Comparison of ENCODE assay signal across 21 cellular contexts in the genomic region with DNA sequence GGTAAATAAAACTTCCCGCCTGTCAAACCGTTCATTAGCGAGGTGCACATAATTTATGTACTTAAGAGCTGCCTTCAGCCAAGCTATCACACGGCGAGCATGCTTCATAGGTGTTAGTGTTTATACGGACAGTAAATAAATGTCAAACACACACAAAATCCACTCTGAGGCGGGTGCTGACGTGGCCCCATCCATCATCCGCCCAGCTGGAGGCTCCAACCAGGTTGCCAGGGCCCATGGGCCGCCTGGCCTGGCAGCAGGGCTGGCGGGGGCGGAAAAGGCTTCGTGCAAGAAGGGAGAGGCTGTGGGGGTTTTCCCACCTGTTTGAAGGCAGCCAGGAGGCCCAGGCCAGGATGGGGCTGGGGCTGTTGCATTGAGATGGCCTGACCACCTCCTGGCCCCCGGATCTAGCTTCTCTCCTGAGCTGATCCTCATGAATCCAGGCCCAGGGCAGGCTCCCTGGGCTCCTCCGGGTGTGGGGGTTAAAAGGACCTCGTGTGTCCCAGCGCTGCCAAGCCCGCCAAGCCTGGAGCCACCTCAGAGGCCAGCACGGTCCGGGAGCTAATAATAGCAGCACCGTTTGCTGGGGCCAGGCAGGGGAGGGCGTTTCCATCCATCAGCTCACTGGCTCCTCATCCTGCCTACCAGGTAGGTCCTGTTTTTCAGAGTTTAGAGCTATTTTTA. TPM values are rescaled to one million over a fixed set of nuclear protein-coding genes. Genes with fewer than 3 reads are reported as not detected.
A peak's percentile ranks its signal among the peaks of the same experiment; 100 is the strongest.
DNase-seq lines count a peak whose midpoint lies in the region; ATAC-seq, FAIRE-seq and TF ChIP-seq lines count a peak whose summit lies in the region.
"Had no signal": no experiment of that assay in that cellular context is flagged by ENCODE, and none has a peak within 500 bp of the region (broad histone marks: within the 10 kb centered on the region; RNA-seq: fewer than 3 reads in every experiment).

No MANE protein-coding gene starts in this region.

- H3K79me2 ChIP-seq in H1 (ENCODE audit: control insufficient read depth in 1 of 2, insufficient read depth in 2 of 2, low read length in 2 of 2), result no peaks in the 10 kb centered on the region
- H3K79me2 ChIP-seq in mesendoderm (ENCODE audit: control insufficient read depth, insufficient read depth, low read length), result no peaks in the 10 kb centered on the region

- H3K18ac ChIP-seq in H1 (ENCODE audit: extremely low read depth, low read length), result no peak overlapping the region
- no peak overlapping the region for H3K18ac ChIP-seq in mesendoderm (ENCODE audit: low read length)

- POLR2A ChIA-PET in H1 (lab: Charles Lee; ENCODE audit: partially characterized antibody), result no interaction called here

- peaks cover 2 to 12% (median 7%) of the 10 kb centered on the region in 4 experiments; a peak in 6 of 7 replicates for H3K4me1 ChIP-seq in H1 (replicated peaks in 1 of 4; ENCODE audit: control insufficient read depth in 3 of 4, insufficient read depth in 4 of 4, low read length in 3 of 4)
- H3K4me1 ChIP-seq in mesendoderm (ENCODE audit: control insufficient read depth, low read depth, low read length), result no peaks in the 10 kb centered on the region
- H3K4me1 ChIP-seq: upper lobe of right lung had no signal

- TF ChIP-seq POLR2A in H1 (IDR thresholded peaks at IDR 0.05; ENCODE audit: control extremely low read depth in 1 of 2, low read depth in 2 of 2, low read length in 2 of 2), result no peak

- H4K8ac ChIP-seq in H1 (ENCODE audit: extremely low read depth, insufficient read depth, low read length) (no peak overlapping the region), mesendoderm (ENCODE audit: low read depth, low read length) (no peak overlapping the region)

- H4K91ac ChIP-seq in H1 (replicated peaks; ENCODE audit: insufficient read length, low read length), result no peak overlapping the region

- ATAC-seq in HG03469 (IDR thresholded peaks at IDR 0.05; ENCODE audit: unreplicated experiment), result no peak
- ATAC-seq in HG03460 (IDR thresholded peaks at IDR 0.05; ENCODE audit: unreplicated experiment), result no peak
- ATAC-seq: stimulated activated memory B cell treated with anti-CD40 and anti-IgM and Interleukin-4, amounts not matched to agents 10 μg/mL and 1 μg/mL and 100 μg/mL, for 72 hours; upper lobe of right lung had no signal

- H3K79me1 ChIP-seq in H1 (ENCODE audit: low read depth, low read length) (no peaks in the 10 kb centered on the region), mesendoderm (ENCODE audit: low read length) (no peaks in the 10 kb centered on the region)

- H3K9ac ChIP-seq in H1 (replicated peaks in 1 of 4; ENCODE audit: extremely low read depth in 1 of 4, low read depth in 3 of 4, low read length in 3 of 4) (no peak overlapping the region), mesendoderm (ENCODE audit: low read length) (no peak overlapping the region)
- H3K9ac ChIP-seq: KMS-11, SK-N-SH had no signal

- DNase-seq in ELF-1 (ENCODE audit: low read depth, low spot score) (peak; percentile 55), NCI-H2081 treated with DMSO at 0.1 percent for 48 hours (lab: John Stamatoyannopoulos, UW) (peak; percentile 70), H1 (ENCODE audit: low read depth in 1 of 2, low spot score in 2 of 2) (no peak), mesendoderm (peak; percentile 10), pons (ENCODE audit: low spot score) (no peak), T-helper 2 cell (no peak)
- DNase-seq: activated CD4-positive, alpha-beta memory T cell treated with anti-CD3 and anti-CD28 coated beads for 36 hours; DND-41; HFFc6; NCI-H1694 treated with DMSO at 0.1 percent for 48 hours; SK-N-SH; upper lobe of right lung had no signal

- no peak overlapping the region for H2BK20ac ChIP-seq in H1 (ENCODE audit: low read length)

- H4K5ac ChIP-seq in H1 (ENCODE audit: insufficient read length, low read depth, low read length), result no peak overlapping the region
- H4K5ac ChIP-seq in mesendoderm (ENCODE audit: low read length), result no peak overlapping the region

- H3K23me2 ChIP-seq in H1 (ENCODE audit: low read depth, low read length), result no peaks in the 10 kb centered on the region

- 78% methylated on average over 22 of the region's 22 CpGs; no CpG with 5 or more reads in 1 of the 2 experiments for WGBS in H1 (ENCODE audit: extremely low coverage in 1 of 2, insufficient coverage in 1 of 2, insufficient read length in 1 of 2, insufficient replicate concordance in 2 of 2, low coverage in 1 of 2, low lambda C conversion rate in 2 of 2, missing lambda C conversion rate in 1 of 2), 2 experiments
- no CpG with 5 or more reads among the region's 22 CpGs for WGBS in mesendoderm (ENCODE audit: extremely low coverage, insufficient coverage, low lambda C conversion rate)

- H3K23ac ChIP-seq in H1 (ENCODE audit: insufficient read length), result no peak overlapping the region
- H3K23ac ChIP-seq in mesendoderm (ENCODE audit: low read length), result no peak overlapping the region

- H2BK120ac ChIP-seq in H1 (replicated peaks; ENCODE audit: low read depth, low read length), result no peak overlapping the region
- no peak overlapping the region for H2BK120ac ChIP-seq in mesendoderm (ENCODE audit: low read depth, low read length)

- CTCF ChIA-PET in H1 (lab: Charles Lee; ENCODE audit: partially characterized antibody), result interaction anchor here (0.6 to 8.5 kb wide), 18 partner anchors 9 to 231 kb away, joined by 3 to 46 read pairs (median 4); no protein-coding TSS in a partner anchor

- H3K4ac ChIP-seq in H1 (replicated peaks; ENCODE audit: insufficient read length, low read depth, low read length) (no peak overlapping the region), mesendoderm (ENCODE audit: low read depth, low read length) (no peak overlapping the region)

- no peak for TF ChIP-seq RAD21 in H1 (IDR thresholded peaks at IDR 0.05 in 1 of 2, conservative IDR thresholded peaks at IDR 0.05 in 1 of 2; ENCODE audit: low read depth in 2 of 2, low read length in 2 of 2)

- H2BK5ac ChIP-seq in H1 (ENCODE audit: low read depth, low read length), result no peak overlapping the region
- no peak overlapping the region for H2BK5ac ChIP-seq in mesendoderm (ENCODE audit: low read length)

- no peaks in the 10 kb centered on the region for H3K9me3 ChIP-seq in H1 (ENCODE audit: insufficient read depth in 2 of 2, low read depth in 1 of 2, low read length in 1 of 2)
- H3K9me3 ChIP-seq: SK-N-SH, upper lobe of right lung had no signal

- no peak for TF ChIP-seq CTCF in H1 (IDR thresholded peaks at IDR 0.05; ENCODE audit: control extremely low read depth in 1 of 3, insufficient read depth in 1 of 3, low read depth in 1 of 3, low read length in 3 of 3)

- TF ChIP-seq EP300 in H1 (IDR thresholded peaks at IDR 0.05; ENCODE audit: borderline replicate concordance in 1 of 2, low read depth in 2 of 2, low read length in 2 of 2), result no peak

- H2BK15ac ChIP-seq in H1 (ENCODE audit: low read length) (no peak overlapping the region), mesendoderm (replicated peaks; ENCODE audit: low read depth) (no peak overlapping the region)

- H3K36me3 ChIP-seq in H1 (ENCODE audit: control insufficient read depth in 2 of 4, insufficient read depth in 4 of 4, low read length in 3 of 4) (no peaks in the 10 kb centered on the region), mesendoderm (ENCODE audit: control insufficient read depth, insufficient read depth, low read length) (no peaks in the 10 kb centered on the region)
- H3K36me3 ChIP-seq: upper lobe of right lung had no signal

- H3K56ac ChIP-seq in H1 (replicated peaks; ENCODE audit: insufficient read length, low read depth, low read length) (no peak overlapping the region), mesendoderm (ENCODE audit: low read length) (peak overlapping the region; percentile 34)

- no peak overlapping the region for H3K14ac ChIP-seq in H1 (ENCODE audit: insufficient read length)

- H3K4me3 ChIP-seq in H1 (ENCODE audit: extremely low read depth in 1 of 4, insufficient read depth in 2 of 4, low read depth in 3 of 4, low read length in 4 of 4) (no peak overlapping the region), mesendoderm (ENCODE audit: low read length) (no peak overlapping the region)
- H3K4me3 ChIP-seq: skin epidermis, upper lobe of right lung had no signal

- H4K20me1 ChIP-seq in H1 (replicated peaks in 1 of 2; ENCODE audit: control insufficient read depth in 1 of 2, insufficient read depth in 2 of 2, low read length in 2 of 2), result no peaks in the 10 kb centered on the region

- H3K27ac ChIP-seq in H1 (ENCODE audit: low read depth, low read length) (no peak overlapping the region), mesendoderm (ENCODE audit: low read depth, low read length) (no peak overlapping the region)
- H3K27ac ChIP-seq: HL-60, KMS-11, skin epidermis, upper lobe of right lung had no signal

- no peak overlapping the region for H2BK12ac ChIP-seq in H1 (ENCODE audit: low read depth, low read length)

- H3K27me3 ChIP-seq in H1 (replicated peaks in 1 of 4; ENCODE audit: control insufficient read depth in 3 of 4, extremely low read depth in 1 of 4, insufficient read depth in 3 of 4, low read length in 3 of 4), result no peaks in the 10 kb centered on the region; a peak in 1 of 7 replicates
- no peaks in the 10 kb centered on the region for H3K27me3 ChIP-seq in mesendoderm (ENCODE audit: insufficient read depth, low read length, poor library complexity)

- no peak for FAIRE-seq in H1 (lab: Jason Lieb, UNC)
- FAIRE-seq: keratinocyte, TTC549 had no signal

- peak overlapping the region in 1 of 2 experiments; percentile 29; a peak in 1 of 4 replicates for H3K4me2 ChIP-seq in H1 (ENCODE audit: insufficient read depth in 1 of 2, low read depth in 2 of 2, low read length in 2 of 2)
- no peak overlapping the region for H3K4me2 ChIP-seq in mesendoderm (ENCODE audit: low read length)
- H3K4me2 ChIP-seq: KMS-11, SK-N-SH had no signal

- H2AFZ ChIP-seq in H1 (ENCODE audit: low read length), result no peak overlapping the region

- H2AK5ac ChIP-seq in H1 (ENCODE audit: low read depth, low read length) (no peak overlapping the region), mesendoderm (ENCODE audit: low read length) (no peak overlapping the region)

TF ChIP-seq in H1, 55 proteins besides CTCF, POLR2A, EP300 and RAD21 (continues in another document):
- TF ChIP-seq NANOG (IDR thresholded peaks at IDR 0.05; ENCODE audit: insufficient read depth, low read depth, low read length, poor library complexity, severe bottlenecking), result no peak

RNA-seq across cellular contexts. Expression of a gene that starts 43.1 kb away (rescaled TPM):
- 2.1 and 2.6 TPM in 2 replicates for total RNA-seq in H1 (2021; fragmentation: NEBNext Ultra II Directional; extraction: Animal tissue kit (Norgen Biotek cat#: 25700))
- 0.79 and 1.3 TPM in 2 replicates for polyA plus RNA-seq in H1 (2011; rRNA removed)
- polyA plus RNA-seq in H1 (2011; cell fraction: cytosol; rRNA removed), result 1.00 TPM
- polyA plus RNA-seq in H1 (2011; cell fraction: nucleus; rRNA removed), result 1.4 TPM
- polyA plus RNA-seq in H1 (2012, experiment 1 of 2), result 0.68 to 0.87 TPM (median 0.76 TPM) in 4 replicates
- polyA plus RNA-seq in H1 (2012, experiment 2 of 2), result 0.92 TPM
- polyA plus RNA-seq in H1 (2013, experiment 1 of 2), result 2.3 TPM
- polyA plus RNA-seq in H1 (2013, experiment 2 of 2), result 2.3 TPM
- polyA minus RNA-seq in H1 (2011; rRNA and poly(A)+ RNA removed), result 0.22 TPM in 1 of 2 replicates, not detected in the other
- polyA minus RNA-seq in H1 (2011; cell fraction: cytosol; rRNA and poly(A)+ RNA removed), result not detected
- not detected for polyA minus RNA-seq in H1 (2011; cell fraction: nucleus; rRNA and poly(A)+ RNA removed)
- polyA plus RNA-seq in mesendoderm (2013, experiment 1 of 2), result 4.1 TPM
- polyA plus RNA-seq in mesendoderm (2013, experiment 2 of 2), result 3.7 TPM
- total RNA-seq: glomerular endothelial cell, HFFc6, upper lobe of right lung had no signal
- polyA plus RNA-seq: keratinocyte, SK-N-SH had no signal

Comparison
In these comparisons a context has a peak if more than half of its experiments do, and no peak if none do; other contexts are left out.
1. DNase-seq: peak in ELF-1 (single experiment), NCI-H2081 treated with DMSO at 0.1 percent for 48 hours (single experiment) and mesendoderm (single experiment); none in H1 (0 of 2), pons (single experiment) and T-helper 2 cell (0 of 5).